ENCODE assay signal across 12 cellular contexts in genomic region chr16:2252806-2253148, GRCh38. TPM values are rescaled to one million over a fixed set of nuclear protein-coding genes. Genes with fewer than 3 reads are reported as not detected.
DNase-seq lines count a peak whose midpoint lies in the region; ATAC-seq and TF ChIP-seq lines count a peak whose summit lies in the region.
"Had no signal": no experiment of that assay in that cellular context is flagged by ENCODE, and none has a peak within 500 bp of the region (broad histone marks: within the 10 kb centered on the region; RNA-seq: fewer than 3 reads in every experiment).

No MANE protein-coding gene starts in this region.

- no peak for TF ChIP-seq CTCF in neural crest cell (conservative IDR thresholded peaks at IDR 0.05)

- DNase-seq in T-helper 2 cell treated with Interferon-gamma antibody and Interleukin-4, amounts not matched to agents 5 μg/mL and 100 μg/mL, for 36 hours (ENCODE audit: low spot score), result no peak
- DNase-seq in T-helper 2 cell (no peak), amniotic epithelial cell (ENCODE audit: low read depth) (peak; percentile 9), neural crest cell (ENCODE audit: low read depth, low spot score) (no peak)
- DNase-seq in NK-92 treated with Interleukin-12 subunit alpha and Interleukin-12 subunit beta, amount 100 ng/mL, for 24 hours (lab: John Stamatoyannopoulos, UW), result no peak
- DNase-seq: amniotic stem cell; effector memory CD4-positive, alpha-beta T cell; hippocampal formation; NCI-H2171 had no signal

- peaks cover 3% of the 10 kb centered on the region for H3K4me1 Mint-ChIP-seq in T-helper 2 cell treated with Interferon-gamma antibody and Interleukin-4, amounts not matched to agents 5 μg/mL and 100 μg/mL, for 36 hours (ENCODE audit: low read depth)
- H3K4me1 Mint-ChIP-seq in IgD-negative memory B cell (peaks cover 12 to 15% (median 13%) of the 10 kb centered on the region in 3 donors), neural crest cell (peaks cover 11% of the 10 kb centered on the region)

- H3K27ac Mint-ChIP-seq in T-helper 2 cell treated with Interferon-gamma antibody and Interleukin-4, amounts not matched to agents 5 μg/mL and 100 μg/mL, for 36 hours, result peak overlapping the region; percentile 63
- H3K27ac Mint-ChIP-seq in IgD-negative memory B cell (peak overlapping the region; percentile 93 to 95 (median 94)), neural crest cell (ENCODE audit: unreplicated experiment) (no peak overlapping the region)

- H3K27me3 Mint-ChIP-seq in T-helper 2 cell treated with Interferon-gamma antibody and Interleukin-4, amounts not matched to agents 5 μg/mL and 100 μg/mL, for 36 hours (ENCODE audit: low read depth), result no peaks in the 10 kb centered on the region
- H3K27me3 Mint-ChIP-seq in IgD-negative memory B cell (no peaks in the 10 kb centered on the region), neural crest cell (ENCODE audit: low read depth) (no peaks in the 10 kb centered on the region)

- ATAC-seq in HG02938 (IDR thresholded peaks at IDR 0.05; ENCODE audit: unreplicated experiment) (no peak), GM21825 (IDR thresholded peaks at IDR 0.05; ENCODE audit: unreplicated experiment) (no peak)

- H3K4me3 Mint-ChIP-seq in T-helper 2 cell treated with Interferon-gamma antibody and Interleukin-4, amounts not matched to agents 5 μg/mL and 100 μg/mL, for 36 hours, result no peak overlapping the region
- H3K4me3 Mint-ChIP-seq in IgD-negative memory B cell, result peak overlapping the region; percentile 50 to 90 (median 84)
- H3K4me3 Mint-ChIP-seq in neural crest cell, result peak overlapping the region; percentile 76

- H3K36me3 Mint-ChIP-seq in T-helper 2 cell treated with Interferon-gamma antibody and Interleukin-4, amounts not matched to agents 5 μg/mL and 100 μg/mL, for 36 hours (ENCODE audit: low read depth), result peaks cover 43% of the 10 kb centered on the region
- no peaks in the 10 kb centered on the region for H3K36me3 Mint-ChIP-seq in IgD-negative memory B cell
- peaks cover 20% of the 10 kb centered on the region for H3K36me3 Mint-ChIP-seq in neural crest cell (ENCODE audit: low read depth)

- no peaks in the 10 kb centered on the region for H3K9me3 Mint-ChIP-seq in T-helper 2 cell treated with Interferon-gamma antibody and Interleukin-4, amounts not matched to agents 5 μg/mL and 100 μg/mL, for 36 hours
- H3K9me3 Mint-ChIP-seq in IgD-negative memory B cell (no peaks in the 10 kb centered on the region), neural crest cell (no peaks in the 10 kb centered on the region)

RNA-seq across cellular contexts. Expression of gene ECI1, which starts 1.4 kb away (rescaled TPM):
- 65.1 TPM for polyA plus RNA-seq in IgD-negative memory B cell
- 71.9 and 79.2 TPM in 2 replicates for total RNA-seq in neural crest cell

RNA-seq across cellular contexts. Expression of gene RNPS1, which starts 15.1 kb away (rescaled TPM):
- 330 TPM for polyA plus RNA-seq in IgD-negative memory B cell
- 390 and 420 TPM in 2 replicates for total RNA-seq in neural crest cell

RNA-seq across cellular contexts. Expression of gene DNASE1L2, which starts 16.5 kb away (rescaled TPM):
- polyA plus RNA-seq in IgD-negative memory B cell, result not detected
- total RNA-seq in neural crest cell, result 1.6 and 2.6 TPM in 2 replicates

RNA-seq across cellular contexts. Expression of gene E4F1, which starts 29.4 kb away (rescaled TPM):
- polyA plus RNA-seq in IgD-negative memory B cell, result 23.2 TPM
- 37.5 and 38.9 TPM in 2 replicates for total RNA-seq in neural crest cell

RNA-seq across cellular contexts. Expression of gene PGP, which starts 38.1 kb away (rescaled TPM):
- 6.4 TPM for polyA plus RNA-seq in IgD-negative memory B cell
- total RNA-seq in neural crest cell, result 47.3 and 50.2 TPM in 2 replicates
